ENCODE assay signal across 17 cellular contexts in the genomic region with DNA sequence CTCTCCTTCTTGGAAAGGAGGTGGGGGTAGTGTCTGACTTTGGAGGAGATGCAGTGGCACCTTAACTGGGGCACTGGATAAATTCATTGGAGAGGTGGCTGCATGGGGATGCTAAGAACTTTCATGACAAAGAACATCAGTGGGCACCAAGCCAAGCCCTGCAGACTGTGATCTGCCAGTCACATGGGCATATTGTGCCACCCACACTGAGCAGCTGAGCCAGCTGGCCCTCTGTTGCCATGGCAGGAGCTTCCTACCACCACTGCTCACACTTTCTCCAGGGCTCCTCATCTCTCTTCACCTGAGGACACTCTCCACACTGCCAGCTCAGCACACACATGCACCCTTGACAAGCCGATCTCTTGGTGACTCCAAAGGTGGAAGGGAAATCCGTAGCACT.
DNase-seq lines count a peak whose midpoint lies in the region; ATAC-seq lines count a peak whose summit lies in the region.
"Had no signal": no experiment of that assay in that cellular context is flagged by ENCODE, and none has a peak within 500 bp of the region (broad histone marks: within the 10 kb centered on the region; RNA-seq: fewer than 3 reads in every experiment).

No MANE protein-coding gene starts in this region.

- DNase-seq in NCI-H1436 (lab: John Stamatoyannopoulos, UW): peak; percentile 35
- DNase-seq in NCI-H1436 treated with DMSO at 0.1 percent for 48 hours (lab: John Stamatoyannopoulos, UW): no peak
- DNase-seq in NCI-H2029 (lab: John Stamatoyannopoulos, UW): peak; percentile 75
- peak in 36 of 56 donors; percentile 7 to 74 (median 44) for DNase-seq in amygdala (lab: John Stamatoyannopoulos, UW)
- peak; percentile 46 for DNase-seq in occipital lobe (lab: John Stamatoyannopoulos, UW)
- DNase-seq in NCI-H2171 (lab: John Stamatoyannopoulos, UW): no peak
- DNase-seq: activated CD4-positive, alpha-beta T cell treated with anti-CD3 and anti-CD28 coated beads for 4 hours; activated effector memory CD4-positive, alpha-beta T cell treated with Interleukin-2 at 50 U/mL for 16 hours; activated naive CD8-positive, alpha-beta T cell treated with anti-CD3 and anti-CD28 coated beads, Interleukin-2, amount 50 U/mL, for 24 hours; foreskin fibroblast; mesenchymal stem cell; natural killer cell; stimulated activated CD4-positive, alpha-beta T cell treated with anti-CD3 and anti-CD28 coated beads, Interleukin-4, amount 100 ng/mL, for 24 hours had no signal

- ATAC-seq in HG02840 (IDR thresholded peaks at IDR 0.05; ENCODE audit: low FRiP score, unreplicated experiment) (no peak), GM19455 (IDR thresholded peaks at IDR 0.05; ENCODE audit: unreplicated experiment) (no peak)
- ATAC-seq: activated naive CD8-positive, alpha-beta T cell treated with anti-CD3 and anti-CD28 coated beads, Interleukin-2, amount 50 U/mL, for 24 hours; GM12878; HCT116; natural killer cell had no signal

Comparison
In these comparisons a context has a peak if more than half of its experiments do, and no peak if none do; other contexts are left out.
1. DNase-seq: peak in NCI-H1436 (single experiment), NCI-H2029 (single experiment), amygdala (36 of 56) and occipital lobe (single experiment); none in NCI-H1436 treated with DMSO at 0.1 percent for 48 hours (single experiment) and NCI-H2171 (single experiment).